Comparison of ENCODE assay signal across 1 cellular context in the genomic region with DNA sequence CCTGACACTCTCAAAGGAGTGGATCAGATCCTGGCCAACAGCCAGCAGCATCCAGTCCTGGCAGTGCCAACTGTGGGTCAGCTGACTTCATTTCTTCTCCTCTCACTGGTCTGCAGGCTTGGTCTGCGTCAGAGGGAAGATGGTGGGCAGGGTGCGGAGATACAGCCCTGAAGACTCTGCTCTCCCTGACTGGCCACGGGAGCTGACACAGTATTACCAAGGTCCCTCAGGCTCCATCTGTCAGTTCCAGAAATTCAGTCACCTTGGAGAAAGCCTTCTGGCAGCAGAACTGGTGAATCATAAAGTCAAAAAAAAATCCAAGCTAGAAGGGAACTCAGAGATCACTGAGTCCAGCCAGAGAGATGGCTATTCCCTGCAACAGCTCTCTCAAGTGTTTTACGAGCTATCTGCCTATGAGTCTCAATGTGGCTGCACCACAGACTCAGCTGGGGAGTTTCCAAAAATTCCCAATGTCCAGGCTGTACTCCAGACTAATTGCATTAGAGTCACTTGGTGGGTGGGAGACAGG.
TF ChIP-seq lines count a peak whose summit lies in the region.

No MANE protein-coding gene starts in this region.

TF ChIP-seq in IMR-90, 13 proteins besides CTCF, POLR2A, EP300 and RAD21 (continued from another document):
- TF ChIP-seq BHLHE40 (IDR thresholded peaks at IDR 0.05; ENCODE audit: low read depth, low read length): no peak
- TF ChIP-seq NFE2L2 (IDR thresholded peaks at IDR 0.05; ENCODE audit: low read depth, low read length): no peak
- TF ChIP-seq SMC3 (IDR thresholded peaks at IDR 0.05; ENCODE audit: low read depth, low read length): 0 out of 2 replicates have a peak, but pooled peaks have one; percentile 6
- no peak for TF ChIP-seq RCOR1 (IDR thresholded peaks at IDR 0.05; ENCODE audit: insufficient replicate concordance, low read length)
